In the genomic region with DNA sequence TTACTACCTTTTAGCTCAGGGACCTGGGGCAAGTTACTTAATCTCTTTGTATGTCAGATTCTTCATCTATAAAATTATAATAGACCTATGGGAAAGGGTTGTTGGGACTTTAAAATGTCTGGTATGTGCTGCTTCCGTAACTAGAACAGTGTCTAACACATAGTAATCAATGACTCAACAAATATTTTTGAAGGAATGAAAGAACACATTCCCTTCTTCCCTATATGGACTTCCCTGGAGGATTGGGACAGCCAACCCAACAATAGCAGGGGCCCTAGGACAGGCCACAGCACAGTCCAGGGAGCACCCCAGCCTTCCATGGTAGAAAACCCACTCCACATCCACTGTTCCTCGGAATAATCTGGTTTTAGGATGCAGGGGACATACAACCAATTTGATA, we compare ENCODE assay signal across 12 cellular contexts. TPM values are rescaled to one million over a fixed set of nuclear protein-coding genes. Genes with fewer than 3 reads are reported as not detected.
DNase-seq lines count a peak whose midpoint lies in the region; ATAC-seq and TF ChIP-seq lines count a peak whose summit lies in the region.
"Had no signal": no experiment of that assay in that cellular context is flagged by ENCODE, and none has a peak within 500 bp of the region (broad histone marks: within the 10 kb centered on the region; RNA-seq: fewer than 3 reads in every experiment).

No MANE protein-coding gene starts in this region.

- peak overlapping the region; percentile 72 for H3K27ac ChIP-seq in A673 (ENCODE audit: low read depth, low read length, poor library complexity, severe bottlenecking)
- H3K27ac ChIP-seq: BLaER1 treated with 17β-estradiol and CSF1 and Interleukin-3, amounts not matched to agents 10 nM and 100 nM had no signal

- H3K4me3 ChIP-seq in A673 (ENCODE audit: low read depth, low read length, poor library complexity, severe bottlenecking) (no peak overlapping the region), cardiac fibroblast (replicated peaks in 1 of 2; ENCODE audit: low read depth in 2 of 2, low read length in 2 of 2) (no peak overlapping the region), Caco-2 (ENCODE audit: low read depth, low read length) (no peak overlapping the region)
- H3K4me3 ChIP-seq: BLaER1 treated with 17β-estradiol and CSF1 and Interleukin-3, amounts not matched to agents 10 nM and 100 nM had no signal

- intact Hi-C loops in A673 (cut with micrococcal nuclease; ENCODE audit: unreplicated experiment), result loop anchor here (5.0 kb wide), 1 partner anchor 141 kb away; a partner anchor contains a TSS
- intact Hi-C loops in Caco-2 (cut with micrococcal nuclease; ENCODE audit: unreplicated experiment), result no loop called here

- no peak for TF ChIP-seq CTCF in A673 (conservative IDR thresholded peaks at IDR 0.05; ENCODE audit: low read depth, low read length)
- no peak for TF ChIP-seq CTCF in cardiac fibroblast (IDR thresholded peaks at IDR 0.05; ENCODE audit: low read depth, low read length)
- no peak for TF ChIP-seq CTCF in Caco-2 (IDR thresholded peaks at IDR 0.05; ENCODE audit: insufficient read depth in 1 of 2, low read depth in 1 of 2, low read length in 1 of 2, severe bottlenecking in 1 of 2, unreplicated experiment in 1 of 2)

- no peak overlapping the region for H3K4me3 Mint-ChIP-seq in stimulated activated naive B cell treated with anti-CD40 and anti-IgM and Interleukin-4, amounts not matched to agents 10 μg/mL and 1 μg/mL and 100 μg/mL, for 72 hours
- no peak overlapping the region for H3K4me3 Mint-ChIP-seq in effector memory CD8-positive, alpha-beta T cell
- no peak overlapping the region for H3K4me3 Mint-ChIP-seq in Caco-2 (ENCODE audit: unreplicated experiment)
- H3K4me3 Mint-ChIP-seq: activated CD4-positive, alpha-beta T cell treated with anti-CD3 and anti-CD28 coated beads, Interleukin-2, amount 10 ng/mL, durations not matched to agents 24 days and 14 days; activated naive CD8-positive, alpha-beta T cell treated with anti-CD3 and anti-CD28 coated beads for 36 hours had no signal

- H3K9me3 Mint-ChIP-seq in stimulated activated naive B cell treated with anti-CD40 and anti-IgM and Interleukin-4, amounts not matched to agents 10 μg/mL and 1 μg/mL and 100 μg/mL, for 72 hours, result peaks cover 0 to 3% of the 10 kb centered on the region in 2 donors
- H3K9me3 Mint-ChIP-seq in effector memory CD8-positive, alpha-beta T cell, result peaks cover 0 to 1% of the 10 kb centered on the region in 2 donors
- H3K9me3 Mint-ChIP-seq in Caco-2 (ENCODE audit: unreplicated experiment), result no peaks in the 10 kb centered on the region
- H3K9me3 Mint-ChIP-seq: activated CD4-positive, alpha-beta T cell treated with anti-CD3 and anti-CD28 coated beads, Interleukin-2, amount 10 ng/mL, durations not matched to agents 24 days and 14 days; activated naive CD8-positive, alpha-beta T cell treated with anti-CD3 and anti-CD28 coated beads for 36 hours had no signal

- CTCF ChIA-PET in A673 (lab: Charles Lee), result no interaction called here
- CTCF ChIA-PET in Caco-2 (lab: Charles Lee), result no interaction called here

- H3K27ac Mint-ChIP-seq in stimulated activated naive B cell treated with anti-CD40 and anti-IgM and Interleukin-4, amounts not matched to agents 10 μg/mL and 1 μg/mL and 100 μg/mL, for 72 hours, result no peak overlapping the region
- H3K27ac Mint-ChIP-seq in effector memory CD8-positive, alpha-beta T cell, result no peak overlapping the region
- no peak overlapping the region for H3K27ac Mint-ChIP-seq in Caco-2 (ENCODE audit: unreplicated experiment)
- H3K27ac Mint-ChIP-seq: activated CD4-positive, alpha-beta T cell treated with anti-CD3 and anti-CD28 coated beads, Interleukin-2, amount 10 ng/mL, durations not matched to agents 24 days and 14 days; activated naive CD8-positive, alpha-beta T cell treated with anti-CD3 and anti-CD28 coated beads for 36 hours had no signal

- no peaks in the 10 kb centered on the region for H3K27me3 ChIP-seq in A673 (replicated peaks; ENCODE audit: insufficient read depth, low read depth, low read length, poor library complexity)
- no peaks in the 10 kb centered on the region for H3K27me3 ChIP-seq in Caco-2 (replicated peaks; ENCODE audit: control insufficient read depth, insufficient read depth, low read length)
- H3K27me3 ChIP-seq: BLaER1 treated with 17β-estradiol and CSF1 and Interleukin-3, amounts not matched to agents 10 nM and 100 nM had no signal

- no TSS peak for BruUV-seq in A673 (replicated peaks; lab: Mats Ljungman, UMichigan)
- no TSS peak for BruUV-seq in Caco-2 (replicated peaks; lab: Mats Ljungman, UMichigan)

- no peaks in the 10 kb centered on the region for H3K36me3 ChIP-seq in A673 (ENCODE audit: insufficient read depth, low read length, poor library complexity, severe bottlenecking)
- H3K36me3 ChIP-seq in Caco-2 (ENCODE audit: control insufficient read depth, insufficient read depth, low read length), result no peaks in the 10 kb centered on the region
- H3K36me3 ChIP-seq: BLaER1 treated with 17β-estradiol and CSF1 and Interleukin-3, amounts not matched to agents 10 nM and 100 nM had no signal

- POLR2A ChIA-PET in A673 (lab: Charles Lee; ENCODE audit: low non-redundant PET) (no interaction called here), Caco-2 (lab: Charles Lee) (interaction anchor here (0.5 kb wide), 1 partner anchor 199 kb away, joined by 4 read pairs; a partner anchor contains a TSS)

- DNase-seq in A673 (ENCODE audit: low spot score), result no peak
- peak; percentile 83 for DNase-seq in HT1080 (ENCODE audit: low read depth)
- peak; percentile 86 to 94 for DNase-seq in cardiac fibroblast (ENCODE audit: low read depth in 2 of 2)
- peak; percentile 79 for DNase-seq in kidney glomerular epithelial cell (lab: John Stamatoyannopoulos, UW)
- DNase-seq in activated naive CD4-positive, alpha-beta T cell treated with anti-CD3 and anti-CD28 coated beads, Interleukin-2, amount 50 U/mL, for 16 hours, result no peak
- no peak for DNase-seq in stimulated activated naive B cell treated with anti-CD40 and anti-IgM and Interleukin-4, amounts not matched to agents 10 μg/mL and 1 μg/mL and 100 μg/mL, for 72 hours
- no peak for DNase-seq in effector memory CD8-positive, alpha-beta T cell
- DNase-seq in Caco-2, result no peak
- DNase-seq: activated CD4-positive, alpha-beta T cell treated with anti-CD3 and anti-CD28 coated beads, Interleukin-2, amount 10 ng/mL, durations not matched to agents 24 days and 14 days; activated naive CD8-positive, alpha-beta T cell treated with anti-CD3 and anti-CD28 coated beads for 36 hours; right cardiac atrium had no signal

- peaks cover 5 to 20% of the 10 kb centered on the region in 2 donors for H3K27me3 Mint-ChIP-seq in stimulated activated naive B cell treated with anti-CD40 and anti-IgM and Interleukin-4, amounts not matched to agents 10 μg/mL and 1 μg/mL and 100 μg/mL, for 72 hours
- H3K27me3 Mint-ChIP-seq in effector memory CD8-positive, alpha-beta T cell, result peaks cover 11 to 16% of the 10 kb centered on the region in 2 donors
- H3K27me3 Mint-ChIP-seq in Caco-2 (ENCODE audit: insufficient read depth, unreplicated experiment), result peaks cover 8% of the 10 kb centered on the region

- peaks cover 0 to 11% of the 10 kb centered on the region in 2 donors for H3K4me1 Mint-ChIP-seq in stimulated activated naive B cell treated with anti-CD40 and anti-IgM and Interleukin-4, amounts not matched to agents 10 μg/mL and 1 μg/mL and 100 μg/mL, for 72 hours
- no peaks in the 10 kb centered on the region for H3K4me1 Mint-ChIP-seq in effector memory CD8-positive, alpha-beta T cell (ENCODE audit: low read depth in 2 of 2)
- H3K4me1 Mint-ChIP-seq in Caco-2 (ENCODE audit: low read depth, unreplicated experiment), result no peaks in the 10 kb centered on the region
- H3K4me1 Mint-ChIP-seq: activated naive CD8-positive, alpha-beta T cell treated with anti-CD3 and anti-CD28 coated beads for 36 hours had no signal

- no peaks in the 10 kb centered on the region for H3K36me3 Mint-ChIP-seq in stimulated activated naive B cell treated with anti-CD40 and anti-IgM and Interleukin-4, amounts not matched to agents 10 μg/mL and 1 μg/mL and 100 μg/mL, for 72 hours
- H3K36me3 Mint-ChIP-seq in effector memory CD8-positive, alpha-beta T cell (ENCODE audit: insufficient read depth), result no peaks in the 10 kb centered on the region
- no peaks in the 10 kb centered on the region for H3K36me3 Mint-ChIP-seq in Caco-2 (ENCODE audit: insufficient read depth, unreplicated experiment)
- H3K36me3 Mint-ChIP-seq: activated naive CD8-positive, alpha-beta T cell treated with anti-CD3 and anti-CD28 coated beads for 36 hours had no signal

- H3K9me3 ChIP-seq in A673 (ENCODE audit: low read depth, low read length, poor library complexity, severe bottlenecking), result no peaks in the 10 kb centered on the region
- 0 out of 2 replicates have a peak, but pooled peaks cover 4% of the 10 kb centered on the region for H3K9me3 ChIP-seq in Caco-2

- ATAC-seq in stimulated activated naive B cell treated with anti-CD40 and anti-IgM and Interleukin-4, amounts not matched to agents 10 μg/mL and 1 μg/mL and 100 μg/mL, for 72 hours (replicated peaks), result no peak
- no peak for ATAC-seq in effector memory CD8-positive, alpha-beta T cell (replicated peaks)

- H3K4me1 ChIP-seq in A673 (ENCODE audit: insufficient read depth, low read length, poor library complexity, severe bottlenecking) (peaks cover 24% of the 10 kb centered on the region), Caco-2 (peaks cover 15% of the 10 kb centered on the region)

RNA-seq across cellular contexts. Expression of a gene that starts 50.7 kb away (rescaled TPM):
- total RNA-seq in A673 (2021) (2.0 and 5.4 TPM in 2 replicates), Caco-2 (2022) (60.1 and 83.9 TPM in 2 replicates)
- 13.6 and 18.1 TPM in 2 replicates for total RNA-seq in HT1080 (2014; rRNA removed; shearing (Covaris generic))
- polyA plus RNA-seq in HT1080 (2015; cell fraction: cytosol; rRNA removed), result 19.1 and 19.6 TPM in 2 replicates
- 5.7 and 7.8 TPM in 2 replicates for polyA plus RNA-seq in HT1080 (2015; cell fraction: nucleus; rRNA removed)
- total RNA-seq: activated CD4-positive, alpha-beta T cell treated with anti-CD3 and anti-CD28 coated beads, Interleukin-2, amount 10 ng/mL, durations not matched to agents 24 days and 14 days had no signal

Comparison
In these comparisons a context has a peak if more than half of its experiments do, and no peak if none do; other contexts are left out.
1. DNase-seq: peak in HT1080 (single experiment), cardiac fibroblast (2 of 2) and kidney glomerular epithelial cell (single experiment); none in A673 (single experiment), activated naive CD4-positive, alpha-beta T cell treated with anti-CD3 and anti-CD28 coated beads, Interleukin-2, amount 50 U/mL, for 16 hours (single experiment), stimulated activated naive B cell treated with anti-CD40 and anti-IgM and Interleukin-4, amounts not matched to agents 10 μg/mL and 1 μg/mL and 100 μg/mL, for 72 hours (single experiment), effector memory CD8-positive, alpha-beta T cell (0 of 3) and Caco-2 (0 of 2).